ENCODE assay signal across 28 cellular contexts in the genomic region with DNA sequence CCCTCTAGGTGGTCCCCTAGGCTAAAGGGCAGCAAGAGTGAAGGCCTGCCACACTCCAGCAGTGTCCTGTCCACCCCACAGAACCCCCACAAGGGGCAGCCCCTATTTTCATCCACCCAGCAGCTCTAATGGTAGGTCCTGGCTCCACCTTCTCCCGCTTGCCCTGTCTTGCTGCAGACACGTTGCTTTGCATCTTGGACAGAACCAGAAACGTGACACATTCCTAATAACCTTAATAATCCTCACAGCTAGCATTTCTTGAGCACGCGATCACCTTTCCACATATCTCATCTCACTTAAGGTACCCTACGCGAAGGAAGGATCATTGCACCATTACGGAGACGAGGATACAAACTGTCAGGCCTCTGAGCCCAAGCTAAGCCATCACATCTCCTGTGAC.
"Had no signal": no experiment of that assay in that cellular context is flagged by ENCODE, and none has a peak within 500 bp of the region (broad histone marks: within the 10 kb centered on the region; RNA-seq: fewer than 3 reads in every experiment).

No MANE protein-coding gene starts in this region.

- H3K27ac Mint-ChIP-seq: mesothelial cell of epicardium; natural killer cell; nephron progenitor cell; progenitor cell of endocrine pancreas; stimulated activated naive B cell treated with anti-CD40 and anti-IgM and Interleukin-4, amounts not matched to agents 10 μg/mL and 1 μg/mL and 100 μg/mL, for 72 hours had no signal

- H3K4me1 Mint-ChIP-seq: naive B cell; natural killer cell; stimulated activated naive B cell treated with anti-CD40 and anti-IgM and Interleukin-4, amounts not matched to agents 10 μg/mL and 1 μg/mL and 100 μg/mL, for 72 hours had no signal

- DNase-seq: hypothalamus; kidney; left colon; left lung; lower lobe of right lung; mammary epithelial cell; mesenchymal stem cell; naive B cell; natural killer cell; nephron progenitor cell; ovary; stimulated activated CD4-positive, alpha-beta T cell treated with anti-CD3 and anti-CD28 coated beads, Interleukin-12 subunit alpha, Interleukin-12 subunit beta, amount 100 ng/mL, for 4 hours; stimulated activated CD4-positive, alpha-beta T cell treated with anti-CD3 and anti-CD28 coated beads, Interleukin-15, amount 100 ng/mL, for 24 hours; stimulated activated CD4-positive, alpha-beta T cell treated with anti-CD3 and anti-CD28 coated beads, Interleukin-2, amount 100 ng/mL, for 24 hours; stimulated activated CD4-positive, alpha-beta T cell treated with anti-CD3 and anti-CD28 coated beads, Interleukin-4, amount 100 ng/mL, for 1 hour; stimulated activated naive B cell treated with anti-CD40 and anti-IgM and Interleukin-4, amounts not matched to agents 10 μg/mL and 1 μg/mL and 100 μg/mL, for 72 hours; stimulated activated naive CD8-positive, alpha-beta T cell treated with anti-CD3 and anti-CD28 coated beads, Interleukin-15, Interleukin-2, amounts not matched to agents 100 U/mL and 50 U/mL, for 24 hours; stomach; testis; thyroid gland; transverse colon; upper lobe of left lung had no signal

- ATAC-seq: left colon; left lung; lower lobe of right lung; natural killer cell; sciatic nerve; stimulated activated naive B cell treated with anti-CD40 and anti-IgM and Interleukin-4, amounts not matched to agents 10 μg/mL and 1 μg/mL and 100 μg/mL, for 72 hours; stimulated activated naive CD8-positive, alpha-beta T cell treated with anti-CD3 and anti-CD28 coated beads, Interleukin-15, Interleukin-2, amounts not matched to agents 100 U/mL and 50 U/mL, for 24 hours had no signal

- H3K9me3 Mint-ChIP-seq: mesothelial cell of epicardium; naive B cell; natural killer cell; stimulated activated naive B cell treated with anti-CD40 and anti-IgM and Interleukin-4, amounts not matched to agents 10 μg/mL and 1 μg/mL and 100 μg/mL, for 72 hours had no signal

- H3K4me1 ChIP-seq: left lung, lower lobe of right lung, testis, transverse colon had no signal

- H3K4me3 ChIP-seq: left lung, lower lobe of right lung, ovary, right atrium auricular region, skin epidermis, stomach, testis, thyroid gland, transverse colon, upper lobe of left lung, vagina had no signal

- FAIRE-seq: kidney had no signal

- H3K27ac ChIP-seq: left lung, lower lobe of right lung, ovary, right atrium auricular region, stomach, testis, thyroid gland, transverse colon, upper lobe of left lung, vagina had no signal

- H3K9me3 ChIP-seq: left lung, lower lobe of right lung, ovary, right atrium auricular region, stomach, testis, thyroid gland, transverse colon, upper lobe of left lung, vagina had no signal

- H3K36me3 Mint-ChIP-seq: mesothelial cell of epicardium; naive B cell; natural killer cell; stimulated activated naive B cell treated with anti-CD40 and anti-IgM and Interleukin-4, amounts not matched to agents 10 μg/mL and 1 μg/mL and 100 μg/mL, for 72 hours had no signal

- H3K4me3 Mint-ChIP-seq: mesothelial cell of epicardium; natural killer cell; nephron progenitor cell; stimulated activated naive B cell treated with anti-CD40 and anti-IgM and Interleukin-4, amounts not matched to agents 10 μg/mL and 1 μg/mL and 100 μg/mL, for 72 hours had no signal

- H3K36me3 ChIP-seq: left lung, lower lobe of right lung, ovary, right atrium auricular region, stomach, thyroid gland, transverse colon, upper lobe of left lung, vagina had no signal

- H3K27me3 ChIP-seq: left lung, ovary, right atrium auricular region, stomach, testis, thyroid gland, transverse colon, upper lobe of left lung, vagina had no signal
